26 cellular contexts compared by ENCODE assay signal in the genomic region with DNA sequence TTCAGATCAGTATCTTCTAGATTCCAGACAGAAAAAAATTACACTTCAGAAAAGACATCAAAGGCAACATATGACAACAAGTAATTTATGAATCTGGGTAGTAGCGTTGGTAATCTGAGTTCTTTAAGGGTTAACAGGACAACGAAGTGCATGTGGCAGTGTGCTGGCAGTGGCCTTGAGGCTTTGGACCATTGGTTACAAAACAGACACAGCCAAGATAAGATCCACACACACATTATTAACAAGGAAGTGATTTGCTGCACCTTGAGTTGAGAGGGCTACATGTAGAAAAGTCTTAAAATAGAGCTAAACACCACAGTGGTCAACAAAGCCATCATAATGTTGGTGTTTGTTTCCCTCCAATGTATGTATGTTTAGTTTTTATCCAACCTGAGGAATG. TPM values are rescaled to one million over a fixed set of nuclear protein-coding genes. Genes with fewer than 3 reads are reported as not detected.
"Had no signal": no experiment of that assay in that cellular context is flagged by ENCODE, and none has a peak within 500 bp of the region (broad histone marks: within the 10 kb centered on the region; RNA-seq: fewer than 3 reads in every experiment).

No MANE protein-coding gene starts in this region.

- H3K79me2 ChIP-seq: parathyroid adenoma had no signal

- H3K4me1 ChIP-seq: colonic mucosa, esophagus squamous epithelium, heart right ventricle, parathyroid adenoma, right atrium auricular region, transverse colon, upper lobe of right lung, uterus had no signal

- H3K4me3 ChIP-seq: colonic mucosa, esophagus squamous epithelium, heart right ventricle, mucosa of descending colon, right atrium auricular region, skin epidermis, transverse colon, upper lobe of right lung, uterus had no signal

- H3K36me3 ChIP-seq: colonic mucosa, esophagus squamous epithelium, heart right ventricle, neutrophil, right atrium auricular region, transverse colon, upper lobe of right lung, uterus had no signal

- H2AFZ ChIP-seq: parathyroid adenoma had no signal

- DNase-seq: colonic mucosa; effector memory CD4-positive, alpha-beta T cell; erythroblast; esophagus squamous epithelium; glutamatergic neuron; heart right ventricle; hypothalamus; mucosa of descending colon; naive B cell; stimulated activated CD4-positive, alpha-beta T cell treated with anti-CD3 and anti-CD28 coated beads, Interleukin-15, amount 100 ng/mL, for 24 hours; stimulated activated CD4-positive, alpha-beta T cell treated with anti-CD3 and anti-CD28 coated beads, Interleukin-2, amount 100 ng/mL, for 48 hours; stimulated activated naive B cell treated with anti-CD40 and anti-IgM and Interleukin-4, amounts not matched to agents 10 μg/mL and 1 μg/mL and 100 μg/mL, for 72 hours; transverse colon; upper lobe of right lung; uterus had no signal

- H3K9me3 ChIP-seq: colonic mucosa, esophagus squamous epithelium, heart right ventricle, mucosa of descending colon, neutrophil, right atrium auricular region, transverse colon, upper lobe of right lung, uterus had no signal

- H3K27ac ChIP-seq: colonic mucosa, esophagus squamous epithelium, heart right ventricle, neutrophil, parathyroid adenoma, right atrium auricular region, skin epidermis, transverse colon, upper lobe of right lung, uterus had no signal

- H3K27me3 ChIP-seq: colonic mucosa, esophagus squamous epithelium, neutrophil, right atrium auricular region, transverse colon, upper lobe of right lung, uterus had no signal

- ATAC-seq: heart right ventricle; mucosa of descending colon; natural killer cell treated with Interleukin-12 subunit alpha and Interleukin-12 subunit beta and Interleukin-15 and Interleukin-18, amount 100 ng/mL, for 72 hours; stimulated activated naive B cell treated with anti-CD40 and anti-IgM and Interleukin-4, amounts not matched to agents 10 μg/mL and 1 μg/mL and 100 μg/mL, for 72 hours had no signal

RNA-seq across cellular contexts. Expression of a gene that starts 40.6 kb away (rescaled TPM):
- total RNA-seq: chondrocyte; colonic mucosa; esophagus squamous epithelium; heart right ventricle; lung microvascular endothelial cell; mesothelial cell of epicardium; mucosa of descending colon; natural killer cell treated with Interleukin-12 subunit alpha and Interleukin-12 subunit beta and Interleukin-15 and Interleukin-18, amount 100 ng/mL, for 72 hours; neural crest cell; omental fat pad; right atrium auricular region; transverse colon; upper lobe of right lung; uterus had no signal
- polyA plus RNA-seq: heart right ventricle, keratinocyte had no signal
